Comparison of ENCODE assay signal across 9 cellular contexts in genomic region chr2:164495491-164496223, GRCh38.
A peak's percentile ranks its signal among the peaks of the same experiment; 100 is the strongest.
DNase-seq lines count a peak whose midpoint lies in the region; ATAC-seq, FAIRE-seq and TF ChIP-seq lines count a peak whose summit lies in the region.
"Had no signal": no experiment of that assay in that cellular context is flagged by ENCODE, and none has a peak within 500 bp of the region (broad histone marks: within the 10 kb centered on the region; RNA-seq: fewer than 3 reads in every experiment).

No MANE protein-coding gene starts in this region.

- H3K4me3 ChIP-seq in HFF-Myc (replicated peaks; ENCODE audit: low read depth, low read length) = no peak overlapping the region
- H3K4me3 ChIP-seq: thoracic aorta had no signal

- ATAC-seq in HG03521 (IDR thresholded peaks at IDR 0.05; ENCODE audit: unreplicated experiment) (no peak), GM18502 (IDR thresholded peaks at IDR 0.05; ENCODE audit: poor library complexity, unreplicated experiment) (no peak), GM21737 (IDR thresholded peaks at IDR 0.05; ENCODE audit: unreplicated experiment) (no peak)

- FAIRE-seq in A204.1 (lab: Jason Lieb, UNC) = peak; percentile 46

- DNase-seq in HFF-Myc (ENCODE audit: extremely low read depth, low read depth) = peak; percentile 17
- DNase-seq in amniotic stem cell (lab: John Stamatoyannopoulos, UW) = peak; percentile 42
- DNase-seq in inferior parietal cortex (ENCODE audit: extremely low spot score) = peak; percentile 86
- no peak for DNase-seq in HK-2 (ENCODE audit: unreplicated experiment)

- TF ChIP-seq CTCF in HFF-Myc (IDR thresholded peaks at IDR 0.05; ENCODE audit: low read depth, low read length, missing control alignments) = peak; percentile 47
